15 cellular contexts compared by ENCODE assay signal in genomic region chr2:197300139-197300538, GRCh38. TPM values are rescaled to one million over a fixed set of nuclear protein-coding genes. Genes with fewer than 3 reads are reported as not detected.
DNase-seq lines count a peak whose midpoint lies in the region; ATAC-seq, FAIRE-seq and TF ChIP-seq lines count a peak whose summit lies in the region.
"Had no signal": no experiment of that assay in that cellular context is flagged by ENCODE, and none has a peak within 500 bp of the region (broad histone marks: within the 10 kb centered on the region; RNA-seq: fewer than 3 reads in every experiment).

No MANE protein-coding gene starts in this region.

- H3K36me3 Mint-ChIP-seq in CD4-positive, CD25-positive, alpha-beta regulatory T cell: peaks cover 30% of the 10 kb centered on the region
- H3K36me3 Mint-ChIP-seq in CD8-positive, alpha-beta memory T cell: peaks cover 25 to 59% (median 39%) of the 10 kb centered on the region in 3 donors
- H3K36me3 Mint-ChIP-seq in activated CD8-positive, alpha-beta T cell treated with anti-CD3 and anti-CD28 coated beads, Interleukin-2, amount 10 ng/mL, durations not matched to agents 7 days and 5 days (ENCODE audit: low read depth): peaks cover 82% of the 10 kb centered on the region

- peak overlapping the region; percentile 88 for H3K27ac ChIP-seq in CD4-positive, CD25-positive, alpha-beta regulatory T cell (ENCODE audit: insufficient read depth, low read length, poor library complexity, severe bottlenecking)
- no peak overlapping the region for H3K27ac ChIP-seq in CD8-positive, alpha-beta memory T cell (ENCODE audit: low read depth, low read length)
- no peak overlapping the region for H3K27ac ChIP-seq in foreskin keratinocyte
- H3K27ac ChIP-seq: SJCRH30, thyroid gland had no signal

- DNase-seq in CD4-positive, CD25-positive, alpha-beta regulatory T cell: no peak
- no peak for DNase-seq in CD8-positive, alpha-beta memory T cell
- DNase-seq in activated CD8-positive, alpha-beta T cell treated with anti-CD3 and anti-CD28 coated beads, Interleukin-2, amount 10 ng/mL, durations not matched to agents 7 days and 5 days: no peak
- DNase-seq in foreskin keratinocyte: peak in 1 of 2 donors; percentile 26
- no peak for DNase-seq in HTR-8/SVneo (ENCODE audit: insufficient read length, low spot score)
- no peak for DNase-seq in kidney glomerular epithelial cell (lab: John Stamatoyannopoulos, UW)
- DNase-seq in GOT3 (lab: John Stamatoyannopoulos, UW): no peak
- DNase-seq: anterior cingulate cortex, BE2C, NCI-H1694 treated with DMSO at 0.1 percent for 48 hours, NCI-H446 treated with DMSO at 0.1 percent for 48 hours, SJCRH30, thyroid gland had no signal

- no peak for TF ChIP-seq CTCF in foreskin keratinocyte (conservative IDR thresholded peaks at IDR 0.05)

- peak in 1 of 2 donors; percentile 26 for ATAC-seq in CD4-positive, CD25-positive, alpha-beta regulatory T cell (ENCODE audit: low read depth in 2 of 2)
- ATAC-seq in activated CD8-positive, alpha-beta T cell treated with anti-CD3 and anti-CD28 coated beads, Interleukin-2, amount 10 ng/mL, durations not matched to agents 7 days and 5 days: no peak
- peak; percentile 88 for ATAC-seq in foreskin keratinocyte
- no peak for ATAC-seq in GM21390 (IDR thresholded peaks at IDR 0.05; ENCODE audit: unreplicated experiment)

- no peaks in the 10 kb centered on the region for H3K27me3 ChIP-seq in CD4-positive, CD25-positive, alpha-beta regulatory T cell (ENCODE audit: control insufficient read depth, insufficient read depth, low read length)
- H3K27me3 ChIP-seq in CD8-positive, alpha-beta memory T cell (ENCODE audit: insufficient read depth, low read length, poor library complexity, severe bottlenecking): no peaks in the 10 kb centered on the region
- H3K27me3 ChIP-seq in foreskin keratinocyte: no peaks in the 10 kb centered on the region
- H3K27me3 ChIP-seq: BE2C, thyroid gland had no signal

- peak overlapping the region; percentile 72 to 85 (median 82) for H3K4me3 Mint-ChIP-seq in CD4-positive, CD25-positive, alpha-beta regulatory T cell
- H3K4me3 Mint-ChIP-seq in CD8-positive, alpha-beta memory T cell: peak overlapping the region; percentile 39 to 83 (median 67)
- H3K4me3 Mint-ChIP-seq in activated CD8-positive, alpha-beta T cell treated with anti-CD3 and anti-CD28 coated beads, Interleukin-2, amount 10 ng/mL, durations not matched to agents 7 days and 5 days: peak overlapping the region; percentile 0

- POLR2A ChIA-PET in CD8-positive, alpha-beta memory T cell (lab: Charles Lee): interaction anchor here (0.7 to 1.3 kb wide), 3 partner anchors 9 to 57 kb away, joined by 3 to 11 read pairs (median 6); no protein-coding TSS in a partner anchor
- POLR2A ChIA-PET in activated CD8-positive, alpha-beta T cell treated with anti-CD3 and anti-CD28 coated beads, Interleukin-2, amount 10 ng/mL, durations not matched to agents 7 days and 5 days (lab: Charles Lee): interaction anchor here (0.9 to 10.4 kb wide), 2 partner anchors 8 to 163 kb away, joined by 4 to 226 read pairs; partner anchors contain the start of gene ANKRD44

- H3K9me3 Mint-ChIP-seq in CD4-positive, CD25-positive, alpha-beta regulatory T cell: peaks cover 0 to 7% (median 0%) of the 10 kb centered on the region in 7 donors
- peaks cover 0 to 6% (median 0%) of the 10 kb centered on the region in 5 donors for H3K9me3 Mint-ChIP-seq in CD8-positive, alpha-beta memory T cell
- no peaks in the 10 kb centered on the region for H3K9me3 Mint-ChIP-seq in activated CD8-positive, alpha-beta T cell treated with anti-CD3 and anti-CD28 coated beads, Interleukin-2, amount 10 ng/mL, durations not matched to agents 7 days and 5 days (ENCODE audit: insufficient read depth)

- no peaks in the 10 kb centered on the region for H3K36me3 ChIP-seq in CD4-positive, CD25-positive, alpha-beta regulatory T cell (ENCODE audit: control insufficient read depth, insufficient read depth, low read length)
- peaks cover 6% of the 10 kb centered on the region for H3K36me3 ChIP-seq in CD8-positive, alpha-beta memory T cell (ENCODE audit: insufficient read depth, low read length)
- H3K36me3 ChIP-seq: BE2C, SJCRH30, thyroid gland had no signal

- FAIRE-seq in HTR-8/SVneo (lab: Jason Lieb, UNC): no peak
- FAIRE-seq: endothelial cell of umbilical vein had no signal

- peak overlapping the region; percentile 86 to 99 (median 98) for H3K27ac Mint-ChIP-seq in CD4-positive, CD25-positive, alpha-beta regulatory T cell
- H3K27ac Mint-ChIP-seq in CD8-positive, alpha-beta memory T cell: peak overlapping the region; percentile 78 to 99 (median 96)
- peak overlapping the region; percentile 73 for H3K27ac Mint-ChIP-seq in activated CD8-positive, alpha-beta T cell treated with anti-CD3 and anti-CD28 coated beads, Interleukin-2, amount 10 ng/mL, durations not matched to agents 7 days and 5 days

- H3K4me3 ChIP-seq in CD4-positive, CD25-positive, alpha-beta regulatory T cell (ENCODE audit: low read depth, low read length): peak overlapping the region; percentile 34
- H3K4me3 ChIP-seq in CD8-positive, alpha-beta memory T cell (ENCODE audit: low read length): peak overlapping the region; percentile 10
- H3K4me3 ChIP-seq: SJCRH30, thyroid gland had no signal

- H3K9me3 ChIP-seq in CD4-positive, CD25-positive, alpha-beta regulatory T cell (ENCODE audit: control insufficient read depth in 2 of 2, low read length in 2 of 2): no peaks in the 10 kb centered on the region
- H3K9me3 ChIP-seq in CD8-positive, alpha-beta memory T cell (ENCODE audit: low read length): no peaks in the 10 kb centered on the region
- H3K9me3 ChIP-seq: BE2C, SJCRH30, thyroid gland had no signal

- peaks cover 98% of the 10 kb centered on the region for H3K4me1 ChIP-seq in CD4-positive, CD25-positive, alpha-beta regulatory T cell (ENCODE audit: control insufficient read depth, insufficient read depth, low read length, poor library complexity, severe bottlenecking)
- H3K4me1 ChIP-seq in CD8-positive, alpha-beta memory T cell (ENCODE audit: insufficient read depth, low read length): peaks cover 100% of the 10 kb centered on the region
- no peaks in the 10 kb centered on the region for H3K4me1 ChIP-seq in foreskin keratinocyte
- H3K4me1 ChIP-seq: BE2C, SJCRH30, thyroid gland had no signal

- peaks cover 54 to 99% (median 83%) of the 10 kb centered on the region in 4 donors for H3K4me1 Mint-ChIP-seq in CD4-positive, CD25-positive, alpha-beta regulatory T cell
- peaks cover 91 to 100% (median 99%) of the 10 kb centered on the region in 3 donors for H3K4me1 Mint-ChIP-seq in CD8-positive, alpha-beta memory T cell
- H3K4me1 Mint-ChIP-seq in activated CD8-positive, alpha-beta T cell treated with anti-CD3 and anti-CD28 coated beads, Interleukin-2, amount 10 ng/mL, durations not matched to agents 7 days and 5 days (ENCODE audit: low read depth): peaks cover 96% of the 10 kb centered on the region

- no peaks in the 10 kb centered on the region for H3K27me3 Mint-ChIP-seq in CD4-positive, CD25-positive, alpha-beta regulatory T cell
- no peaks in the 10 kb centered on the region for H3K27me3 Mint-ChIP-seq in CD8-positive, alpha-beta memory T cell
- H3K27me3 Mint-ChIP-seq in activated CD8-positive, alpha-beta T cell treated with anti-CD3 and anti-CD28 coated beads, Interleukin-2, amount 10 ng/mL, durations not matched to agents 7 days and 5 days (ENCODE audit: low read depth): no peaks in the 10 kb centered on the region

- CTCF ChIA-PET in CD8-positive, alpha-beta memory T cell (lab: Charles Lee): interaction anchor here (0.8 to 3.0 kb wide), 5 partner anchors 10 to 187 kb away, joined by 3 to 8 read pairs (median 3); partner anchors contain the start of gene ANKRD44
- CTCF ChIA-PET in activated CD8-positive, alpha-beta T cell treated with anti-CD3 and anti-CD28 coated beads, Interleukin-2, amount 10 ng/mL, durations not matched to agents 7 days and 5 days (lab: Charles Lee): no interaction called here

RNA-seq across cellular contexts. Expression of gene ANKRD44, which starts 10.4 kb away (rescaled TPM):
- total RNA-seq in CD4-positive, CD25-positive, alpha-beta regulatory T cell: 301 TPM
- 100 to 1,000 TPM in 1 of 4 donors, 10 to 100 TPM in 3; 69.6 to 104 (median 82.8) TPM for polyA plus RNA-seq in CD4-positive, CD25-positive, alpha-beta regulatory T cell
- 100 to 1,000 TPM; 142 to 150 TPM for total RNA-seq in CD8-positive, alpha-beta memory T cell
- 90.1 TPM for polyA plus RNA-seq in CD8-positive, alpha-beta memory T cell
- total RNA-seq in activated CD8-positive, alpha-beta T cell treated with anti-CD3 and anti-CD28 coated beads, Interleukin-2, amount 10 ng/mL, durations not matched to agents 7 days and 5 days: 100 to 1,000 TPM; 188 to 224 TPM
- total RNA-seq in foreskin keratinocyte: 0.99 and 2.0 TPM in 2 replicates
- 0.07 and 0.37 TPM in 2 replicates for polyA plus RNA-seq in foreskin keratinocyte

Comparison
In these comparisons a context has a peak if more than half of its experiments do, and no peak if none do; other contexts are left out.
1. H3K4me3 Mint-ChIP-seq: peak in every context shown above with its lines; median percentile 82 in CD4-positive, CD25-positive, alpha-beta regulatory T cell; 67 in CD8-positive, alpha-beta memory T cell; 0 in activated CD8-positive, alpha-beta T cell treated with anti-CD3 and anti-CD28 coated beads, Interleukin-2, amount 10 ng/mL, durations not matched to agents 7 days and 5 days.
2. RNA of gene ANKRD44, which starts 10.4 kb away (total RNA-seq): 301 TPM in CD4-positive, CD25-positive, alpha-beta regulatory T cell (single experiment), 188 to 224 TPM in activated CD8-positive, alpha-beta T cell treated with anti-CD3 and anti-CD28 coated beads, Interleukin-2, amount 10 ng/mL, durations not matched to agents 7 days and 5 days and 142 to 150 TPM in CD8-positive, alpha-beta memory T cell; 0.99 to 2.0 TPM in foreskin keratinocyte; every median in the first group is over 10 times any median in the second.
3. Peak in every context shown above with its lines, with median percentiles within 50 percentile points of each other: H3K27ac Mint-ChIP-seq.